In genomic region chr19:9811139-9811538, GRCh38 we compare ENCODE assay signal across 20 cellular contexts. TPM values are rescaled to one million over a fixed set of nuclear protein-coding genes. Genes with fewer than 3 reads are reported as not detected.
A peak's percentile ranks its signal among the peaks of the same experiment; 100 is the strongest.
DNase-seq lines count a peak whose midpoint lies in the region; ATAC-seq, FAIRE-seq and TF ChIP-seq lines count a peak whose summit lies in the region.
"Had no signal": no experiment of that assay in that cellular context is flagged by ENCODE, and none has a peak within 500 bp of the region (broad histone marks: within the 10 kb centered on the region; RNA-seq: fewer than 3 reads in every experiment).

No MANE protein-coding gene starts in this region.

- POLR2A ChIA-PET in K562 (lab: Yijun Ruan, JAX): interaction anchor here (0.5 to 0.8 kb wide), 2 partner anchors 15 to 289 kb away, joined by 3 to 6 read pairs; no protein-coding TSS in a partner anchor

- H3K27me3 ChIP-seq in K562 (ENCODE audit: control insufficient read depth in 2 of 2, insufficient read depth in 2 of 2, low read length in 2 of 2) (no peaks in the 10 kb centered on the region), mammary epithelial cell (ENCODE audit: insufficient read depth, low read length) (no peaks in the 10 kb centered on the region)

- in situ Hi-C loops in K562 (cut with MboI) (no loop called here), mammary epithelial cell (cut with MboI; ENCODE audit: low sequenced_read_pairs in 2 of 2) (no loop called here)

- FAIRE-seq in K562 (lab: Jason Lieb, UNC): no peak
- FAIRE-seq: D721Med, G401.6, GM12891 had no signal

- TF ChIP-seq EP300 in K562 (IDR thresholded peaks at IDR 0.05; ENCODE audit: low read length): no peak

- H3K36me3 Mint-ChIP-seq in activated naive CD4-positive, alpha-beta T cell treated with anti-CD3 and anti-CD28 coated beads for 36 hours (ENCODE audit: low read depth): peaks cover 31% of the 10 kb centered on the region
- H3K36me3 Mint-ChIP-seq in stimulated activated naive B cell treated with anti-CD40 and anti-IgM and Interleukin-4, amounts not matched to agents 10 μg/mL and 1 μg/mL and 100 μg/mL, for 72 hours: peaks cover 30 to 48% of the 10 kb centered on the region in 2 donors

- H3K27ac Mint-ChIP-seq in activated naive CD4-positive, alpha-beta T cell treated with anti-CD3 and anti-CD28 coated beads for 36 hours: peak overlapping the region; percentile 50
- H3K27ac Mint-ChIP-seq in stimulated activated naive B cell treated with anti-CD40 and anti-IgM and Interleukin-4, amounts not matched to agents 10 μg/mL and 1 μg/mL and 100 μg/mL, for 72 hours: peak overlapping the region; percentile 9
- H3K27ac Mint-ChIP-seq: CD14-positive monocyte, GM23338 had no signal

- TF ChIP-seq CTCF in K562 (IDR thresholded peaks at IDR 0.05 in 2 of 3, conservative IDR thresholded peaks at IDR 0.05 in 1 of 3; ENCODE audit: insufficient read depth in 2 of 3, low read depth in 1 of 3, low read length in 3 of 3): no peak
- TF ChIP-seq CTCF in mucosa of descending colon (IDR thresholded peaks at IDR 0.05): no peak
- TF ChIP-seq CTCF in mammary epithelial cell (conservative IDR thresholded peaks at IDR 0.05 in 1 of 2, IDR thresholded peaks at IDR 0.05 in 1 of 2; ENCODE audit: extremely low read depth in 1 of 2, insufficient read depth in 1 of 2, low read depth in 1 of 2, low read length in 2 of 2): no peak

- no peak overlapping the region for H3K4me3 ChIP-seq in K562
- H3K4me3 ChIP-seq in mucosa of descending colon: no peak overlapping the region
- H3K4me3 ChIP-seq in mammary epithelial cell (replicated peaks in 1 of 3; ENCODE audit: insufficient read depth in 1 of 3, low read depth in 2 of 3, low read length in 3 of 3): no peak overlapping the region
- H3K4me3 ChIP-seq: GM23338 had no signal

- WGBS in K562 (ENCODE audit: insufficient coverage, low coverage, missing lambda C conversion rate): 98% methylated on average over 17 of the region's 21 CpGs
- WGBS in mammary epithelial cell (ENCODE audit: low coverage, missing lambda C conversion rate): 100% methylated on average over 7 of the region's 21 CpGs

- peaks cover 0 to 5% of the 10 kb centered on the region in 2 experiments; a peak in 1 of 5 replicates for H3K4me1 ChIP-seq in K562 (replicated peaks in 1 of 2; ENCODE audit: control insufficient read depth in 2 of 2, insufficient read depth in 2 of 2, low read length in 2 of 2)
- peaks cover 2% of the 10 kb centered on the region for H3K4me1 ChIP-seq in mucosa of descending colon (ENCODE audit: low read depth)
- H3K4me1 ChIP-seq in mammary epithelial cell (ENCODE audit: insufficient read depth, low read length): no peaks in the 10 kb centered on the region

- H3K4me1 Mint-ChIP-seq in activated naive CD4-positive, alpha-beta T cell treated with anti-CD3 and anti-CD28 coated beads for 36 hours (ENCODE audit: low read depth): peaks cover 26% of the 10 kb centered on the region
- peaks cover 0 to 2% of the 10 kb centered on the region in 2 donors for H3K4me1 Mint-ChIP-seq in stimulated activated naive B cell treated with anti-CD40 and anti-IgM and Interleukin-4, amounts not matched to agents 10 μg/mL and 1 μg/mL and 100 μg/mL, for 72 hours
- H3K4me1 Mint-ChIP-seq: CD14-positive monocyte, GM23338 had no signal

- H3K9ac ChIP-seq in K562 (ENCODE audit: insufficient read depth in 1 of 2, low read depth in 2 of 2, low read length in 2 of 2) (no peak overlapping the region; a peak in 1 of 4 replicates), mammary epithelial cell (ENCODE audit: insufficient read depth, low read length) (no peak overlapping the region)

- no peaks in the 10 kb centered on the region for H3K9me1 ChIP-seq in K562 (ENCODE audit: control insufficient read depth, insufficient read depth, low read length)

- peaks cover 50% of the 10 kb centered on the region; the same call in 2 of the 3 replicates for H3K36me3 ChIP-seq in K562 (ENCODE audit: control insufficient read depth, insufficient read depth, low read length)
- peaks cover 11% of the 10 kb centered on the region for H3K36me3 ChIP-seq in mucosa of descending colon (ENCODE audit: low read depth)
- peaks cover 19% of the 10 kb centered on the region for H3K36me3 ChIP-seq in mammary epithelial cell (ENCODE audit: insufficient read depth, low read length)

- peaks cover 5% of the 10 kb centered on the region; the same call in 2 of the 3 replicates for H3K79me2 ChIP-seq in K562 (ENCODE audit: control insufficient read depth, insufficient read depth, low read length)
- peaks cover 42% of the 10 kb centered on the region for H3K79me2 ChIP-seq in mammary epithelial cell (ENCODE audit: insufficient read depth, low read length)

- no peak for ATAC-seq in K562
- peak; percentile 10 for ATAC-seq in mucosa of descending colon
- ATAC-seq in stimulated activated naive B cell treated with anti-CD40 and anti-IgM and Interleukin-4, amounts not matched to agents 10 μg/mL and 1 μg/mL and 100 μg/mL, for 72 hours (replicated peaks): no peak
- ATAC-seq: CD8-positive, alpha-beta T cell; GM23338 had no signal

- H3K9me3 ChIP-seq in K562 (replicated peaks; ENCODE audit: control insufficient read depth, insufficient read depth, low read depth, low read length): peaks cover 3% of the 10 kb centered on the region; the same call in 1 of the 2 replicates
- H3K9me3 ChIP-seq in mucosa of descending colon: no peaks in the 10 kb centered on the region
- H3K9me3 ChIP-seq in mammary epithelial cell (replicated peaks; ENCODE audit: insufficient read depth, low read length): no peaks in the 10 kb centered on the region

- intact Hi-C loops in activated naive CD4-positive, alpha-beta T cell treated with anti-CD3 and anti-CD28 coated beads for 36 hours (cut with micrococcal nuclease): no loop called here
- intact Hi-C loops in K562 (cut with micrococcal nuclease): no loop called here
- intact Hi-C loops in mucosa of descending colon (cut with DNase I, micrococcal nuclease): no loop called here
- intact Hi-C loops in mammary epithelial cell (cut with micrococcal nuclease): no loop called here

- no peak overlapping the region for H3K27ac ChIP-seq in K562 (ENCODE audit: extremely low read depth, low read depth, low read length)
- no peak overlapping the region for H3K27ac ChIP-seq in mammary epithelial cell (ENCODE audit: insufficient read depth, low read depth, low read length)
- H3K27ac ChIP-seq: 22Rv1 had no signal

- H3K27me3 Mint-ChIP-seq in activated naive CD4-positive, alpha-beta T cell treated with anti-CD3 and anti-CD28 coated beads for 36 hours (ENCODE audit: low read depth): no peaks in the 10 kb centered on the region
- H3K27me3 Mint-ChIP-seq in stimulated activated naive B cell treated with anti-CD40 and anti-IgM and Interleukin-4, amounts not matched to agents 10 μg/mL and 1 μg/mL and 100 μg/mL, for 72 hours: no peaks in the 10 kb centered on the region

- H3K9me3 Mint-ChIP-seq in activated naive CD4-positive, alpha-beta T cell treated with anti-CD3 and anti-CD28 coated beads for 36 hours: peaks cover 4% of the 10 kb centered on the region
- peaks cover 0 to 1% of the 10 kb centered on the region in 2 donors for H3K9me3 Mint-ChIP-seq in stimulated activated naive B cell treated with anti-CD40 and anti-IgM and Interleukin-4, amounts not matched to agents 10 μg/mL and 1 μg/mL and 100 μg/mL, for 72 hours
- H3K9me3 Mint-ChIP-seq: CD8-positive, alpha-beta T cell had no signal

- no peak for TF ChIP-seq POLR2A in K562 (conservative IDR thresholded peaks at IDR 0.05)

- TF ChIP-seq RAD21 in K562 (CRISPR knock-in tag; conservative IDR thresholded peaks at IDR 0.05 in 1 of 2, IDR thresholded peaks at IDR 0.05 in 1 of 2): no peak

- dilution Hi-C loops in mammary epithelial cell (cut with HindIII; ENCODE audit: low sequenced_read_pairs): no loop called here

- H4K20me1 ChIP-seq in K562 (replicated peaks; ENCODE audit: control insufficient read depth, insufficient read depth, low read length): no peaks in the 10 kb centered on the region
- H4K20me1 ChIP-seq in mammary epithelial cell (ENCODE audit: insufficient read depth, low read length): no peaks in the 10 kb centered on the region

- H3K4me3 Mint-ChIP-seq in activated naive CD4-positive, alpha-beta T cell treated with anti-CD3 and anti-CD28 coated beads for 36 hours: no peak overlapping the region
- H3K4me3 Mint-ChIP-seq in stimulated activated naive B cell treated with anti-CD40 and anti-IgM and Interleukin-4, amounts not matched to agents 10 μg/mL and 1 μg/mL and 100 μg/mL, for 72 hours: no peak overlapping the region
- H3K4me3 Mint-ChIP-seq: CD14-positive monocyte; CD8-positive, alpha-beta T cell; GM23338 had no signal

- CTCF ChIA-PET in activated naive CD4-positive, alpha-beta T cell treated with anti-CD3 and anti-CD28 coated beads for 36 hours (lab: Charles Lee): no interaction called here
- CTCF ChIA-PET in K562 (lab: Yijun Ruan, JAX; ENCODE audit: low intra/inter-chr PET ratio): no interaction called here
- CTCF ChIA-PET in mammary epithelial cell (lab: Charles Lee; ENCODE audit: low non-redundant PET): no interaction called here

- no peak for DNase-seq in activated naive CD4-positive, alpha-beta T cell treated with anti-CD3 and anti-CD28 coated beads for 36 hours
- DNase-seq in activated naive CD4-positive, alpha-beta T cell (lab: John Stamatoyannopoulos, UW): no peak
- DNase-seq in K562 (ENCODE audit: extremely low read depth in 1 of 4, low spot score in 3 of 4): no peak
- DNase-seq in mucosa of descending colon: no peak
- DNase-seq in stimulated activated naive B cell treated with anti-CD40 and anti-IgM and Interleukin-4, amounts not matched to agents 10 μg/mL and 1 μg/mL and 100 μg/mL, for 72 hours: no peak
- DNase-seq in NCI-H526 treated with DMSO at 0.1 percent for 48 hours (lab: John Stamatoyannopoulos, UW): no peak
- DNase-seq in mammary epithelial cell: no peak
- DNase-seq in central memory CD4-positive, alpha-beta T cell: no peak
- DNase-seq: CD8-positive, alpha-beta T cell; COR-L47; DMS153; DMS79 treated with DMSO at 0.1 percent for 48 hours; EL; H7 had no signal

- H3K4me2 ChIP-seq in K562 (ENCODE audit: insufficient read depth, low read length) (no peak overlapping the region), mammary epithelial cell (ENCODE audit: insufficient read depth, low read depth, low read length) (no peak overlapping the region)
- H3K4me2 ChIP-seq: GM23338 had no signal

- BruUV-seq in K562 (replicated peaks; lab: Mats Ljungman, UMichigan): no TSS peak
- BruUV-seq in mammary epithelial cell (replicated peaks; lab: Mats Ljungman, UMichigan): no TSS peak

- H2AFZ ChIP-seq in K562 (ENCODE audit: low read depth, low read length) (no peak overlapping the region), mammary epithelial cell (ENCODE audit: low read depth, low read length) (no peak overlapping the region)
- H2AFZ ChIP-seq: GM23338 had no signal

RNA-seq across cellular contexts. Expression of gene FBXL12, which starts 7.7 kb away (rescaled TPM):
- total RNA-seq in activated naive CD4-positive, alpha-beta T cell treated with anti-CD3 and anti-CD28 coated beads for 36 hours: 10 to 100 TPM; 17.5 to 19.8 TPM
- 51.6 and 99.0 TPM in 2 replicates for total RNA-seq in K562 (2011; cell fraction: chromatin; rRNA removed; ENCODE audit: low replicate concordance)
- 82.6 and 111 TPM in 2 replicates for total RNA-seq in K562 (2011; cell fraction: nucleolus; rRNA removed)
- total RNA-seq in K562 (2011; cell fraction: nucleoplasm; rRNA removed): 71.9 and 76.0 TPM in 2 replicates
- total RNA-seq in K562 (2014; rRNA removed) (28.4 and 36.6 TPM in 2 replicates), K562 (2014; rRNA removed; fragmentation: Illumina TruSeq; extraction: Trizol) (11.8 and 12.8 TPM in 2 replicates), K562 (2015; rRNA removed; fragmentation: Illumina TruSeq; extraction: Trizol) (20.0 and 20.1 TPM in 2 replicates), K562 (2021) (37.1 and 37.7 TPM in 2 replicates), mucosa of descending colon (10 to 100 TPM; 25.7 to 36.1 (median 31.3) TPM), mammary epithelial cell (10 to 100 TPM; 16.3 to 28.3 TPM)
- polyA plus RNA-seq in K562 (2011; rRNA removed) (27.1 and 34.2 TPM in 2 replicates), K562 (2014; fragmentation: Illumina TruSeq; extraction: Trizol) (26.5 and 37.4 TPM in 2 replicates), K562 (2014; fragmentation: Nextera tagmentation; extraction: Ambion mirVana) (1 to 10 TPM; 2.7 to 3.9 TPM), K562 (2014; rRNA removed) (39.8 and 40.5 TPM in 2 replicates), mammary epithelial cell (17.4 TPM)
- polyA plus RNA-seq in K562 (2011; cell fraction: cytosol; rRNA removed): 35.0 and 92.1 TPM in 2 replicates
- polyA plus RNA-seq in K562 (2011; cell fraction: nucleus; rRNA removed): 50.1 and 90.2 TPM in 2 replicates
- 28.2 and 35.5 TPM in 2 replicates for polyA plus RNA-seq in K562 (2012)
- polyA minus RNA-seq in K562 (2011; rRNA and poly(A)+ RNA removed): 9.5 and 11.8 TPM in 2 replicates
- polyA minus RNA-seq in K562 (2011; cell fraction: cytosol; rRNA and poly(A)+ RNA removed): 18.6 and 19.3 TPM in 2 replicates
- polyA minus RNA-seq in K562 (2011; cell fraction: nucleus; rRNA and poly(A)+ RNA removed): 32.0 and 33.4 TPM in 2 replicates
- 16.2 TPM for polyA minus RNA-seq in mammary epithelial cell

RNA-seq across cellular contexts. Expression of gene UBL5, which starts 16.6 kb away (rescaled TPM):
- 100 to 1,000 TPM; 287 to 298 TPM for total RNA-seq in activated naive CD4-positive, alpha-beta T cell treated with anti-CD3 and anti-CD28 coated beads for 36 hours
- total RNA-seq in K562 (2011; cell fraction: chromatin; rRNA removed; ENCODE audit: low replicate concordance): 39.7 and 67.9 TPM in 2 replicates
- total RNA-seq in K562 (2011; cell fraction: nucleolus; rRNA removed): 97.9 and 112 TPM in 2 replicates
- total RNA-seq in K562 (2011; cell fraction: nucleoplasm; rRNA removed): 87.5 and 111 TPM in 2 replicates
- total RNA-seq in K562 (2014; rRNA removed): 424 and 564 TPM in 2 replicates
- total RNA-seq in K562 (2014; rRNA removed; fragmentation: Illumina TruSeq; extraction: Trizol): 465 and 492 TPM in 2 replicates
- total RNA-seq in K562 (2015; rRNA removed; fragmentation: Illumina TruSeq; extraction: Trizol): 383 and 410 TPM in 2 replicates
- total RNA-seq in K562 (2021): 489 and 520 TPM in 2 replicates
- polyA plus RNA-seq in K562 (2011; rRNA removed): 833 and 989 TPM in 2 replicates
- polyA plus RNA-seq in K562 (2011; cell fraction: cytosol; rRNA removed): 727 and 1,456 TPM in 2 replicates
- polyA plus RNA-seq in K562 (2011; cell fraction: nucleus; rRNA removed): 352 and 598 TPM in 2 replicates
- 383 and 1,143 TPM in 2 replicates for polyA plus RNA-seq in K562 (2012)
- 602 and 613 TPM in 2 replicates for polyA plus RNA-seq in K562 (2014; fragmentation: Illumina TruSeq; extraction: Trizol)
- polyA plus RNA-seq in K562 (2014; fragmentation: Nextera tagmentation; extraction: Ambion mirVana): 1,000 to 10,000 TPM in 1 of 2 experiments, 100 to 1,000 TPM in 1; 995 to 1,140 TPM
- polyA plus RNA-seq in K562 (2014; rRNA removed): 1,210 and 1,266 TPM in 2 replicates
- 303 and 304 TPM in 2 replicates for polyA minus RNA-seq in K562 (2011; rRNA and poly(A)+ RNA removed)
- polyA minus RNA-seq in K562 (2011; cell fraction: cytosol; rRNA and poly(A)+ RNA removed): 86.1 and 91.4 TPM in 2 replicates
- 33.3 and 49.1 TPM in 2 replicates for polyA minus RNA-seq in K562 (2011; cell fraction: nucleus; rRNA and poly(A)+ RNA removed)
- total RNA-seq in mucosa of descending colon: 100 to 1,000 TPM; 244 to 293 (median 271) TPM
- total RNA-seq in mammary epithelial cell: 100 to 1,000 TPM; 125 to 305 TPM
- 819 TPM for polyA plus RNA-seq in mammary epithelial cell
- polyA minus RNA-seq in mammary epithelial cell: 55.2 TPM

RNA-seq across cellular contexts. Expression of gene PIN1, which starts 24.0 kb away (rescaled TPM):
- total RNA-seq in activated naive CD4-positive, alpha-beta T cell treated with anti-CD3 and anti-CD28 coated beads for 36 hours: 10 to 100 TPM; 84.5 to 88.1 TPM
- 28.9 and 74.2 TPM in 2 replicates for total RNA-seq in K562 (2011; cell fraction: chromatin; rRNA removed; ENCODE audit: low replicate concordance)
- total RNA-seq in K562 (2011; cell fraction: nucleolus; rRNA removed): 53.7 and 55.2 TPM in 2 replicates
- 39.3 and 42.7 TPM in 2 replicates for total RNA-seq in K562 (2011; cell fraction: nucleoplasm; rRNA removed)
- total RNA-seq in K562 (2014; rRNA removed) (178 and 240 TPM in 2 replicates), K562 (2014; rRNA removed; fragmentation: Illumina TruSeq; extraction: Trizol) (16.7 and 24.2 TPM in 2 replicates), K562 (2015; rRNA removed; fragmentation: Illumina TruSeq; extraction: Trizol) (55.8 and 60.9 TPM in 2 replicates), K562 (2021) (97.6 and 104 TPM in 2 replicates), mucosa of descending colon (10 to 100 TPM; 44.5 to 64.2 (median 52.5) TPM), mammary epithelial cell (10 to 100 TPM; 50.3 to 77.4 TPM)
- polyA plus RNA-seq in K562 (2011; rRNA removed) (42.5 and 48.1 TPM in 2 replicates), K562 (2014; fragmentation: Illumina TruSeq; extraction: Trizol) (19.6 and 58.2 TPM in 2 replicates), K562 (2014; fragmentation: Nextera tagmentation; extraction: Ambion mirVana) (1 to 10 TPM; 1.6 to 4.1 TPM), K562 (2014; rRNA removed) (131 and 180 TPM in 2 replicates), mammary epithelial cell (74.0 TPM)
- polyA plus RNA-seq in K562 (2011; cell fraction: cytosol; rRNA removed): 72.1 and 158 TPM in 2 replicates
- 44.6 and 79.3 TPM in 2 replicates for polyA plus RNA-seq in K562 (2011; cell fraction: nucleus; rRNA removed)
- 74.0 and 77.2 TPM in 2 replicates for polyA plus RNA-seq in K562 (2012)
- polyA minus RNA-seq in K562 (2011; rRNA and poly(A)+ RNA removed): 6.7 and 10.2 TPM in 2 replicates
- 21.9 and 23.9 TPM in 2 replicates for polyA minus RNA-seq in K562 (2011; cell fraction: cytosol; rRNA and poly(A)+ RNA removed)
- polyA minus RNA-seq in K562 (2011; cell fraction: nucleus; rRNA and poly(A)+ RNA removed): 14.3 and 14.9 TPM in 2 replicates
- 23.3 TPM for polyA minus RNA-seq in mammary epithelial cell

RNA-seq across cellular contexts. Expression of gene ZNF846, which starts 42.6 kb away (rescaled TPM):
- total RNA-seq in activated naive CD4-positive, alpha-beta T cell treated with anti-CD3 and anti-CD28 coated beads for 36 hours: 1 to 10 TPM; 2.0 to 3.5 TPM
- 16.6 and 37.0 TPM in 2 replicates for total RNA-seq in K562 (2011; cell fraction: chromatin; rRNA removed; ENCODE audit: low replicate concordance)
- 12.7 and 14.3 TPM in 2 replicates for total RNA-seq in K562 (2011; cell fraction: nucleolus; rRNA removed)
- total RNA-seq in K562 (2011; cell fraction: nucleoplasm; rRNA removed): 18.8 and 24.1 TPM in 2 replicates
- total RNA-seq in K562 (2014; rRNA removed) (4.5 and 5.2 TPM in 2 replicates), K562 (2014; rRNA removed; fragmentation: Illumina TruSeq; extraction: Trizol) (8.5 and 8.6 TPM in 2 replicates), K562 (2015; rRNA removed; fragmentation: Illumina TruSeq; extraction: Trizol) (6.8 and 8.7 TPM in 2 replicates), K562 (2021) (5.1 and 7.8 TPM in 2 replicates), mucosa of descending colon (10 to 100 TPM; 13.4 to 22.1 (median 20.2) TPM), mammary epithelial cell (10 to 100 TPM; 10.1 to 13.0 TPM)
- polyA plus RNA-seq in K562 (2011; rRNA removed) (6.0 and 8.5 TPM in 2 replicates), K562 (2014; fragmentation: Illumina TruSeq; extraction: Trizol) (6.2 and 6.8 TPM in 2 replicates), K562 (2014; fragmentation: Nextera tagmentation; extraction: Ambion mirVana) (1 to 10 TPM; 4.1 to 4.5 TPM), K562 (2014; rRNA removed) (8.6 and 11.1 TPM in 2 replicates), mammary epithelial cell (2.5 TPM)
- 3.3 and 4.8 TPM in 2 replicates for polyA plus RNA-seq in K562 (2011; cell fraction: cytosol; rRNA removed)
- 8.7 and 13.1 TPM in 2 replicates for polyA plus RNA-seq in K562 (2011; cell fraction: nucleus; rRNA removed)
- polyA plus RNA-seq in K562 (2012): 7.9 and 10.4 TPM in 2 replicates
- 9.9 and 11.9 TPM in 2 replicates for polyA minus RNA-seq in K562 (2011; rRNA and poly(A)+ RNA removed)
- 2.0 and 4.5 TPM in 2 replicates for polyA minus RNA-seq in K562 (2011; cell fraction: cytosol; rRNA and poly(A)+ RNA removed)
- polyA minus RNA-seq in K562 (2011; cell fraction: nucleus; rRNA and poly(A)+ RNA removed): 9.2 and 10.4 TPM in 2 replicates
- 1.3 TPM for polyA minus RNA-seq in mammary epithelial cell
